12 cellular contexts compared by ENCODE assay signal in genomic region chr1:200971428-200971903, GRCh38.
DNase-seq lines count a peak whose midpoint lies in the region; ATAC-seq and TF ChIP-seq lines count a peak whose summit lies in the region.
"Had no signal": no experiment of that assay in that cellular context is flagged by ENCODE, and none has a peak within 500 bp of the region (broad histone marks: within the 10 kb centered on the region; RNA-seq: fewer than 3 reads in every experiment).

No MANE protein-coding gene starts in this region.

- H3K27me3 Mint-ChIP-seq in nephron progenitor cell (ENCODE audit: low read depth, poor library complexity), result peaks cover 9% of the 10 kb centered on the region
- H3K27me3 Mint-ChIP-seq: activated CD4-positive, alpha-beta T cell treated with anti-CD3 and anti-CD28 coated beads for 36 hours; CD8-positive, alpha-beta memory T cell had no signal

- peak; percentile 42 for ATAC-seq in HG03439 (IDR thresholded peaks at IDR 0.05; ENCODE audit: unreplicated experiment)
- ATAC-seq in GM18870 (IDR thresholded peaks at IDR 0.05; ENCODE audit: unreplicated experiment), result no peak
- ATAC-seq in HG03378 (IDR thresholded peaks at IDR 0.05; ENCODE audit: unreplicated experiment), result no peak
- ATAC-seq: activated CD4-positive, alpha-beta T cell treated with anti-CD3 and anti-CD28 coated beads for 36 hours had no signal

- no peak for TF ChIP-seq CTCF in GM10266 (IDR thresholded peaks at IDR 0.05; ENCODE audit: control insufficient read depth, insufficient read depth, low read depth, missing control alignments)
- TF ChIP-seq CTCF in GM20000 (IDR thresholded peaks at IDR 0.05; ENCODE audit: extremely low read depth, missing control alignments), result no peak
- TF ChIP-seq CTCF in nephron progenitor cell (IDR thresholded peaks at IDR 0.05), result no peak

- H3K4me3 Mint-ChIP-seq in nephron progenitor cell, result no peak overlapping the region
- H3K4me3 Mint-ChIP-seq: activated CD4-positive, alpha-beta T cell treated with anti-CD3 and anti-CD28 coated beads for 36 hours; CD8-positive, alpha-beta memory T cell; H9 had no signal

- H3K4me1 Mint-ChIP-seq in nephron progenitor cell, result peaks cover 11% of the 10 kb centered on the region
- H3K4me1 Mint-ChIP-seq: activated CD4-positive, alpha-beta T cell treated with anti-CD3 and anti-CD28 coated beads for 36 hours had no signal

- H3K36me3 Mint-ChIP-seq in nephron progenitor cell (ENCODE audit: low read depth), result peaks cover 10% of the 10 kb centered on the region

- H3K9me3 Mint-ChIP-seq in nephron progenitor cell, result no peaks in the 10 kb centered on the region
- H3K9me3 Mint-ChIP-seq: CD8-positive, alpha-beta memory T cell; H9 had no signal

- DNase-seq in GM10266 (ENCODE audit: extremely low spot score) (peak; percentile 81), GM20000 (ENCODE audit: low spot score) (peak; percentile 62), nephron progenitor cell (no peak), NCI-H2081 (lab: John Stamatoyannopoulos, UW) (no peak), activated T-cell treated with anti-CD3 and anti-CD28 coated beads for 4 hours (no peak)
- DNase-seq: NCI-H1417 treated with DMSO at 0.1 percent for 48 hours had no signal

- peak overlapping the region; percentile 32 for H3K27ac Mint-ChIP-seq in nephron progenitor cell
- H3K27ac Mint-ChIP-seq: activated CD4-positive, alpha-beta T cell treated with anti-CD3 and anti-CD28 coated beads for 36 hours; H9 had no signal

Comparison
In these comparisons a context has a peak if more than half of its experiments do, and no peak if none do; other contexts are left out.
1. DNase-seq: peak in GM10266 (single experiment) and GM20000 (single experiment); none in nephron progenitor cell (single experiment), NCI-H2081 (0 of 2) and activated T-cell treated with anti-CD3 and anti-CD28 coated beads for 4 hours (single experiment).